Comparison of ENCODE assay signal across 7 cellular contexts in the genomic region with DNA sequence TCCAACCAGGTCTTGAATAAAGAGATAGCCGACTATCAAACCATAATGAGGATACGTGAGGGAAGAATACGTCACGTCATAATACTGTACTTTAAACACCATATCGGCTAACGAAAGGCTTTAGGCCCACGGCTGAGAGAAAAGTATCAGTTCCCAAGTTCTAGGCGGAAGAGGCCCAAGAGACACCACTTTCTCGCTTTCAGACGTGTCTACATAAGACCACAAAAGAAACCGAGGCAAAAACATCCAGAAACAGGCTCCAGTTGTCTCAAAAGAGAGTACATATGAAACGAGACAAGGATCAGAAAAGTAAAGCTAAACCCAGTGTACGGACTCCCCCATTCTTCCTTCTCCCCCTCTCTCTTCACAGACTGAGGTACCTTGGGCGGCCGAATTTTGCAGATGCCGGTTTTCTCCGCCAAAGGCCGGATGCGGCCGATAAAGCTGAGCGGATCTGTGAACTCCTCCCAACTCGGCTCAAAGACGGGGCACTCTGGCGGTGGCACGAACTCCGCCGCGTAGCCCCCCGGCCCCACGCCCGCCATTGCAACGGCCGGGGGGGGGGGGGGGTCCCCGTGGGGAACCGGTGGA. TPM values are rescaled to one million over a fixed set of nuclear protein-coding genes. Genes with fewer than 3 reads are reported as not detected.
A peak's percentile ranks its signal among the peaks of the same experiment; 100 is the strongest.
DNase-seq lines count a peak whose midpoint lies in the region; ATAC-seq and TF ChIP-seq lines count a peak whose summit lies in the region.

No MANE protein-coding gene starts in this region.

- TF ChIP-seq CTCF in WTC11 (IDR thresholded peaks at IDR 0.05) (no peak), epithelial cell of esophagus (IDR thresholded peaks at IDR 0.05; ENCODE audit: insufficient read depth, low read depth, low read length, missing control alignments) (no peak)

- H3K4me3 ChIP-seq in epithelial cell of esophagus (ENCODE audit: low read length) (peak overlapping the region; percentile 96), thymus (ENCODE audit: low read length) (peak overlapping the region; percentile 64)

- CTCF ChIA-PET in WTC11 (lab: Charles Lee) = interaction anchor here (0.8 kb wide), 1 partner anchor 13 kb away, joined by 4 read pairs; a partner anchor contains a TSS

- H3K4me1 ChIP-seq in thymus (ENCODE audit: control insufficient read depth, insufficient read depth, low read length) = peaks cover 4% of the 10 kb centered on the region

- peaks cover 17% of the 10 kb centered on the region for H3K36me3 Mint-ChIP-seq in WTC11
- H3K36me3 Mint-ChIP-seq in naive thymus-derived CD8-positive, alpha-beta T cell = peaks cover 6 to 31% (median 16%) of the 10 kb centered on the region in 3 donors

- DNase-seq in GM19238 (ENCODE audit: insufficient read length, low spot score) (peak; percentile 23), WTC11 (ENCODE audit: low spot score) (peak; percentile 51), epithelial cell of esophagus (ENCODE audit: low read depth) (peak; percentile 33), iPS-NIHi11 (ENCODE audit: low spot score) (no peak)
- DNase-seq in naive thymus-derived CD8-positive, alpha-beta T cell = peak in 9 of 10 donors; percentile 43 to 80 (median 60)

- peaks cover 8% of the 10 kb centered on the region for H3K36me3 ChIP-seq in thymus (ENCODE audit: control insufficient read depth, insufficient read depth)

- POLR2A ChIA-PET in WTC11 (lab: Charles Lee) = interaction anchor here (0.5 to 1.7 kb wide), 2 partner anchors 13 to 169 kb away, joined by 3 to 12 read pairs; a partner anchor contains a TSS
- POLR2A ChIA-PET in naive thymus-derived CD8-positive, alpha-beta T cell (lab: Charles Lee) = interaction anchor here (0.6 to 3.4 kb wide), 14 partner anchors 11 to 561 kb away, joined by 3 to 71 read pairs (median 4); a partner anchor contains a TSS

- H3K9me3 Mint-ChIP-seq in WTC11 = no peaks in the 10 kb centered on the region
- peaks cover 0 to 6% (median 0%) of the 10 kb centered on the region in 9 donors for H3K9me3 Mint-ChIP-seq in naive thymus-derived CD8-positive, alpha-beta T cell

- no peaks in the 10 kb centered on the region for H3K27me3 ChIP-seq in thymus (ENCODE audit: control insufficient read depth, insufficient read depth)

- H3K27ac Mint-ChIP-seq in WTC11 = peak overlapping the region; percentile 96
- H3K27ac Mint-ChIP-seq in naive thymus-derived CD8-positive, alpha-beta T cell = peak overlapping the region; percentile 98 to 100 (median 99)

- no peaks in the 10 kb centered on the region for H3K9me3 ChIP-seq in thymus (ENCODE audit: control insufficient read depth)

- under 1% methylated on average over 35 of the region's 35 CpGs for WGBS in thymus

- ATAC-seq in HG03103 (IDR thresholded peaks at IDR 0.05; ENCODE audit: low read depth, unreplicated experiment) (peak; percentile 27), WTC11 (peak; percentile 10)
- ATAC-seq in naive thymus-derived CD8-positive, alpha-beta T cell = peak; percentile 65 to 66

- H3K27ac ChIP-seq in thymus (ENCODE audit: low read depth) = peak overlapping the region; percentile 99

- H3K4me3 Mint-ChIP-seq in WTC11 = peak overlapping the region; percentile 99
- peak overlapping the region; percentile 96 to 100 (median 99) for H3K4me3 Mint-ChIP-seq in naive thymus-derived CD8-positive, alpha-beta T cell

- H3K4me1 Mint-ChIP-seq in WTC11 = peaks cover 20% of the 10 kb centered on the region
- peaks cover 23 to 61% (median 44%) of the 10 kb centered on the region in 4 donors for H3K4me1 Mint-ChIP-seq in naive thymus-derived CD8-positive, alpha-beta T cell

- no peaks in the 10 kb centered on the region; the same call in 1 of the 2 replicates for H3K27me3 Mint-ChIP-seq in WTC11 (ENCODE audit: low read depth)
- peaks cover 0 to 3% (median 0%) of the 10 kb centered on the region in 5 donors for H3K27me3 Mint-ChIP-seq in naive thymus-derived CD8-positive, alpha-beta T cell

TF ChIP-seq in WTC11, 78 proteins besides CTCF, POLR2A, EP300 and RAD21:
- TF ChIP-seq, protein P1, sequence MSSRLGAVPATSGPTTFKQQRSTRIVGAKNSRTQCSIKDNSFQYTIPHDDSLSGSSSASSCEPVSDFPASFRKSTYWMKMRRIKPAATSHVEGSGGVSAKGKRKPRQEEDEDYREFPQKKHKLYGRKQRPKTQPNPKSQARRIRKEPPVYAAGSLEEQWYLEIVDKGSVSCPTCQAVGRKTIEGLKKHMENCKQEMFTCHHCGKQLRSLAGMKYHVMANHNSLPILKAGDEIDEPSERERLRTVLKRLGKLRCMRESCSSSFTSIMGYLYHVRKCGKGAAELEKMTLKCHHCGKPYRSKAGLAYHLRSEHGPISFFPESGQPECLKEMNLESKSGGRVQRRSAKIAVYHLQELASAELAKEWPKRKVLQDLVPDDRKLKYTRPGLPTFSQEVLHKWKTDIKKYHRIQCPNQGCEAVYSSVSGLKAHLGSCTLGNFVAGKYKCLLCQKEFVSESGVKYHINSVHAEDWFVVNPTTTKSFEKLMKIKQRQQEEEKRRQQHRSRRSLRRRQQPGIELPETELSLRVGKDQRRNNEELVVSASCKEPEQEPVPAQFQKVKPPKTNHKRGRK (CRISPR knock-in tag; IDR thresholded peaks at IDR 0.05; ENCODE audit: borderline replicate concordance) = no peak
- TF ChIP-seq, protein P2, sequence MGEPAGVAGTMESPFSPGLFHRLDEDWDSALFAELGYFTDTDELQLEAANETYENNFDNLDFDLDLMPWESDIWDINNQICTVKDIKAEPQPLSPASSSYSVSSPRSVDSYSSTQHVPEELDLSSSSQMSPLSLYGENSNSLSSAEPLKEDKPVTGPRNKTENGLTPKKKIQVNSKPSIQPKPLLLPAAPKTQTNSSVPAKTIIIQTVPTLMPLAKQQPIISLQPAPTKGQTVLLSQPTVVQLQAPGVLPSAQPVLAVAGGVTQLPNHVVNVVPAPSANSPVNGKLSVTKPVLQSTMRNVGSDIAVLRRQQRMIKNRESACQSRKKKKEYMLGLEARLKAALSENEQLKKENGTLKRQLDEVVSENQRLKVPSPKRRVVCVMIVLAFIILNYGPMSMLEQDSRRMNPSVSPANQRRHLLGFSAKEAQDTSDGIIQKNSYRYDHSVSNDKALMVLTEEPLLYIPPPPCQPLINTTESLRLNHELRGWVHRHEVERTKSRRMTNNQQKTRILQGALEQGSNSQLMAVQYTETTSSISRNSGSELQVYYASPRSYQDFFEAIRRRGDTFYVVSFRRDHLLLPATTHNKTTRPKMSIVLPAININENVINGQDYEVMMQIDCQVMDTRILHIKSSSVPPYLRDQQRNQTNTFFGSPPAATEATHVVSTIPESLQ (CRISPR knock-in tag; IDR thresholded peaks at IDR 0.05) = no peak
- TF ChIP-seq TEAD1 (CRISPR knock-in tag; IDR thresholded peaks at IDR 0.05) (no peak), SP1 (CRISPR knock-in tag; conservative IDR thresholded peaks at IDR 0.05) (no peak), EMX1 (CRISPR knock-in tag; IDR thresholded peaks at IDR 0.05) (no peak)
- TF ChIP-seq, protein P3, sequence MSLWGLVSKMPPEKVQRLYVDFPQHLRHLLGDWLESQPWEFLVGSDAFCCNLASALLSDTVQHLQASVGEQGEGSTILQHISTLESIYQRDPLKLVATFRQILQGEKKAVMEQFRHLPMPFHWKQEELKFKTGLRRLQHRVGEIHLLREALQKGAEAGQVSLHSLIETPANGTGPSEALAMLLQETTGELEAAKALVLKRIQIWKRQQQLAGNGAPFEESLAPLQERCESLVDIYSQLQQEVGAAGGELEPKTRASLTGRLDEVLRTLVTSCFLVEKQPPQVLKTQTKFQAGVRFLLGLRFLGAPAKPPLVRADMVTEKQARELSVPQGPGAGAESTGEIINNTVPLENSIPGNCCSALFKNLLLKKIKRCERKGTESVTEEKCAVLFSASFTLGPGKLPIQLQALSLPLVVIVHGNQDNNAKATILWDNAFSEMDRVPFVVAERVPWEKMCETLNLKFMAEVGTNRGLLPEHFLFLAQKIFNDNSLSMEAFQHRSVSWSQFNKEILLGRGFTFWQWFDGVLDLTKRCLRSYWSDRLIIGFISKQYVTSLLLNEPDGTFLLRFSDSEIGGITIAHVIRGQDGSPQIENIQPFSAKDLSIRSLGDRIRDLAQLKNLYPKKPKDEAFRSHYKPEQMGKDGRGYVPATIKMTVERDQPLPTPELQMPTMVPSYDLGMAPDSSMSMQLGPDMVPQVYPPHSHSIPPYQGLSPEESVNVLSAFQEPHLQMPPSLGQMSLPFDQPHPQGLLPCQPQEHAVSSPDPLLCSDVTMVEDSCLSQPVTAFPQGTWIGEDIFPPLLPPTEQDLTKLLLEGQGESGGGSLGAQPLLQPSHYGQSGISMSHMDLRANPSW (CRISPR knock-in tag; conservative IDR thresholded peaks at IDR 0.05; ENCODE audit: low read depth) = no peak
- TF ChIP-seq, protein P4, sequence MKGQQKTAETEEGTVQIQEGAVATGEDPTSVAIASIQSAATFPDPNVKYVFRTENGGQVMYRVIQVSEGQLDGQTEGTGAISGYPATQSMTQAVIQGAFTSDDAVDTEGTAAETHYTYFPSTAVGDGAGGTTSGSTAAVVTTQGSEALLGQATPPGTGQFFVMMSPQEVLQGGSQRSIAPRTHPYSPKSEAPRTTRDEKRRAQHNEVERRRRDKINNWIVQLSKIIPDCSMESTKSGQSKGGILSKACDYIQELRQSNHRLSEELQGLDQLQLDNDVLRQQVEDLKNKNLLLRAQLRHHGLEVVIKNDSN (CRISPR knock-in tag; IDR thresholded peaks at IDR 0.05) = no peak

RNA-seq across cellular contexts. Expression of a gene that starts 0.5 kb away (rescaled TPM):
- 49.2 to 57.6 TPM (median 52.0 TPM) in 3 replicates for total RNA-seq in WTC11 (2021)
- 100 to 1,000 TPM; 120 to 126 TPM for total RNA-seq in naive thymus-derived CD8-positive, alpha-beta T cell
- polyA plus RNA-seq in naive thymus-derived CD8-positive, alpha-beta T cell = 10 to 100 TPM; 43.6 to 60.1 (median 50.8) TPM
- polyA plus RNA-seq in thymus = 10.6 TPM

RNA-seq across cellular contexts. Expression of a gene that starts 12.8 kb away (rescaled TPM):
- 24.2 to 29.7 TPM (median 28.9 TPM) in 3 replicates for total RNA-seq in WTC11 (2021)
- total RNA-seq in naive thymus-derived CD8-positive, alpha-beta T cell = 10 to 100 TPM; 10.5 to 13.5 TPM
- 1 to 10 TPM; 3.4 to 6.6 (median 4.8) TPM for polyA plus RNA-seq in naive thymus-derived CD8-positive, alpha-beta T cell
- polyA plus RNA-seq in thymus = 12.2 TPM

Comparison
In these comparisons a context has a peak if more than half of its experiments do, and no peak if none do; other contexts are left out.
1. ATAC-seq: peak in every context shown above with its lines; median percentile 66 in naive thymus-derived CD8-positive, alpha-beta T cell; 27 in HG03103; 10 in WTC11.